Comparison of ENCODE assay signal across 2 cellular contexts in genomic region chr22:37503183-37503683, GRCh38.
TF ChIP-seq lines count a peak whose summit lies in the region.

No MANE protein-coding gene starts in this region.

TF ChIP-seq in WTC11, 78 proteins besides CTCF, POLR2A, EP300 and RAD21:
- TF ChIP-seq ATF6 (CRISPR knock-in tag; IDR thresholded peaks at IDR 0.05) (no peak), TCF7 (CRISPR knock-in tag; IDR thresholded peaks at IDR 0.05; ENCODE audit: low read depth) (no peak), ZNF281 (CRISPR knock-in tag; IDR thresholded peaks at IDR 0.05) (no peak), ZBTB21 (CRISPR knock-in tag; IDR thresholded peaks at IDR 0.05; ENCODE audit: borderline replicate concordance) (no peak), ELF4 (CRISPR knock-in tag; IDR thresholded peaks at IDR 0.05; ENCODE audit: low read depth) (no peak), ZNF512 (CRISPR knock-in tag; IDR thresholded peaks at IDR 0.05; ENCODE audit: borderline replicate concordance) (no peak), CBFB (CRISPR knock-in tag; IDR thresholded peaks at IDR 0.05; ENCODE audit: low read depth) (no peak), ATF2 (CRISPR knock-in tag; IDR thresholded peaks at IDR 0.05; ENCODE audit: borderline replicate concordance, low read depth) (no peak), E2F4 (CRISPR knock-in tag; IDR thresholded peaks at IDR 0.05; ENCODE audit: borderline replicate concordance, low read depth) (no peak), SMAD3 (CRISPR knock-in tag; IDR thresholded peaks at IDR 0.05; ENCODE audit: borderline replicate concordance) (no peak), FOXP1 (CRISPR knock-in tag; IDR thresholded peaks at IDR 0.05; ENCODE audit: borderline replicate concordance) (no peak), ETV6 (CRISPR knock-in tag; IDR thresholded peaks at IDR 0.05) (no peak), NR2C2 (CRISPR knock-in tag; IDR thresholded peaks at IDR 0.05) (no peak), NFATC4 (CRISPR knock-in tag; IDR thresholded peaks at IDR 0.05) (no peak), ERG (CRISPR knock-in tag; IDR thresholded peaks at IDR 0.05) (no peak)

TF ChIP-seq in liver, 16 proteins besides CTCF, POLR2A, EP300 and RAD21:
- TF ChIP-seq HNF4A (conservative IDR thresholded peaks at IDR 0.05) (no peak), TAF1 (conservative IDR thresholded peaks at IDR 0.05) (no peak), JUND (IDR thresholded peaks at IDR 0.05) (no peak), GABPA (IDR thresholded peaks at IDR 0.05 in 1 of 2, conservative IDR thresholded peaks at IDR 0.05 in 1 of 2) (no peak), EGR1 (IDR thresholded peaks at IDR 0.05; ENCODE audit: low read depth in 2 of 2) (no peak), NR2F2 (IDR thresholded peaks at IDR 0.05) (no peak)
TF ChIP-seq in liver: peak in this region for 0.
